Comparison of ENCODE assay signal across 8 cellular contexts in the genomic region with DNA sequence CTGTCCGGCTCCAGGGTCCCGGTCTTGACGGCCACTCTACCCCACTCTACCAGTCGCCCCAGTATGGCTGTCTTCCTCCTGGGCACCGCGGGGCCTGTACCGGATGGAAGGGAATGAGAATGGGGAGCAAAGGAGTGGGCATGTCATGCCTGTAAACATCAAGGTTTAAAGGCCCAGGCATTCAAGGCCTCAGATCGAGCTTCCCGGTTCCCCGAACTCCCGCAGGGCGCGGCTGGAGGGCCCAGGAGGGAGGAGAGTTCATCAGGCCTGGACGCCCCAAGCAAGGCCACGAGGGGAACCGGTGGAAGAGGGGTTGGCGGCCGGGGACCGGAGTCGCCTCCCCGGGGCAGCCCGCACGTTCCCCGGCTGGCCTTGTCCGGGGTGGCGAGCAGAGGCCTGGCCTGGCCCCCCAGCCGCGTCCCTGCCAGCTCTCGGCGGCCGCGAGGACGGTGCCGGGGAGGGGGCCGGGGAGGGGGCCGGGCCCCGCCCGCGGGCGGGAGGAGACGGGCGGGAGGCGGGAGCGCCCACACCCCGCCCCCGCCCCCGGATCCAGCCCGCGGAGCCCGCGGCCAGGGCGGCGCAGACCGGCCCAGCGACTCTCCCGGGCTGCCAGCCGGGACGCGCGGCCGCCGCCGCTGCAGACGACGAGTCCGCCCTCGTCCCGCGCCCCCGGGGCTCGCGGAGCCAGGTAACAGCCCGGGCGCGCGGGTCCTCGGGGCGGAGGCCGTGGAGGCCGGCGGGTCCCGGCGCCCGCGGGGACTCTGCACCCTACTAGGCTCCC. TPM values are rescaled to one million over a fixed set of nuclear protein-coding genes. Genes with fewer than 3 reads are reported as not detected.
DNase-seq lines count a peak whose midpoint lies in the region; ATAC-seq and TF ChIP-seq lines count a peak whose summit lies in the region.

A gene with protein sequence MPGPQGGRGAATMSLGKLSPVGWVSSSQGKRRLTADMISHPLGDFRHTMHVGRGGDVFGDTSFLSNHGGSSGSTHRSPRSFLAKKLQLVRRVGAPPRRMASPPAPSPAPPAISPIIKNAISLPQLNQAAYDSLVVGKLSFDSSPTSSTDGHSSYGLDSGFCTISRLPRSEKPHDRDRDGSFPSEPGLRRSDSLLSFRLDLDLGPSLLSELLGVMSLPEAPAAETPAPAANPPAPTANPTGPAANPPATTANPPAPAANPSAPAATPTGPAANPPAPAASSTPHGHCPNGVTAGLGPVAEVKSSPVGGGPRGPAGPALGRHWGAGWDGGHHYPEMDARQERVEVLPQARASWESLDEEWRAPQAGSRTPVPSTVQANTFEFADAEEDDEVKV (plus strand): TSS at position 580 of the 781 bp plus-strand sequence. CDS start 5,870 bp downstream, outside the sequence.

- H3K36me3 Mint-ChIP-seq in CD4-positive, alpha-beta T cell (ENCODE audit: low read depth) = no peaks in the 10 kb centered on the region
- peaks cover 2% of the 10 kb centered on the region for H3K36me3 Mint-ChIP-seq in endodermal cell (ENCODE audit: low read depth)

- no peaks in the 10 kb centered on the region for H3K9me3 ChIP-seq in CD4-positive, alpha-beta T cell (ENCODE audit: control insufficient read depth, low read length)
- H3K9me3 ChIP-seq in Peyer's patch = no peaks in the 10 kb centered on the region
- H3K9me3 ChIP-seq in endodermal cell (ENCODE audit: control insufficient read depth, low read length) = no peaks in the 10 kb centered on the region
- no peaks in the 10 kb centered on the region for H3K9me3 ChIP-seq in thoracic aorta

- DNase-seq in CD4-positive, alpha-beta T cell = no peak
- DNase-seq in Peyer's patch (peak in 2 of 3 donors; percentile 75 to 83), endodermal cell (peak; percentile 85), medulla oblongata (ENCODE audit: extremely low spot score) (peak; percentile 76), thoracic aorta (ENCODE audit: low spot score) (no peak)

- H3K27me3 Mint-ChIP-seq in CD4-positive, alpha-beta T cell = peaks cover 69% of the 10 kb centered on the region
- H3K27me3 Mint-ChIP-seq in endodermal cell (ENCODE audit: insufficient read depth) = peaks cover 11% of the 10 kb centered on the region

- H3K9ac ChIP-seq in endodermal cell (ENCODE audit: extremely low read depth, low read length, poor library complexity, severe bottlenecking) = peak within 1 kb of the TSS; percentile 81

- CTCF ChIA-PET in CD4-positive, alpha-beta T cell (lab: Charles Lee) = no interaction called here

- 7 to 12% methylated on average over 13 to 85 of the region's 85 CpGs for WGBS in endodermal cell (ENCODE audit: insufficient coverage in 1 of 2, insufficient read length in 1 of 2), 2 experiments

- no peaks in the 10 kb centered on the region for H3K9me3 Mint-ChIP-seq in CD4-positive, alpha-beta T cell
- H3K9me3 Mint-ChIP-seq in endodermal cell = no peaks in the 10 kb centered on the region

- peak; percentile 23 to 71 for TF ChIP-seq POLR2A in Peyer's patch (IDR thresholded peaks at IDR 0.05)

- ATAC-seq in CD4-positive, alpha-beta T cell (ENCODE audit: poor library complexity) = peak; percentile 24
- ATAC-seq in thoracic aorta (ENCODE audit: insufficient number of reproducible peaks, low FRiP score, low read depth) (no peak), HG02588 (IDR thresholded peaks at IDR 0.05; ENCODE audit: unreplicated experiment) (no peak), GM18873 (IDR thresholded peaks at IDR 0.05; ENCODE audit: low FRiP score, unreplicated experiment) (no peak), GM21825 (IDR thresholded peaks at IDR 0.05; ENCODE audit: unreplicated experiment) (no peak)

- H3K4me3 ChIP-seq in Peyer's patch (peak within 1 kb of the TSS; percentile 59 to 77 (median 64)), endodermal cell (ENCODE audit: low read length) (peak within 1 kb of the TSS; percentile 85), thoracic aorta (peak within 1 kb of the TSS; percentile 95)

- H3K4me1 ChIP-seq in Peyer's patch (peaks cover 0 to 43% (median 25%) of the 10 kb centered on the region in 4 donors), endodermal cell (ENCODE audit: control insufficient read depth, insufficient read depth, low read length) (peaks cover 31% of the 10 kb centered on the region), thoracic aorta (ENCODE audit: control insufficient read depth in 1 of 2, low read depth in 2 of 2) (peaks cover 32 to 53% of the 10 kb centered on the region in 2 donors)

- peaks cover 21% of the 10 kb centered on the region for H3K4me1 Mint-ChIP-seq in CD4-positive, alpha-beta T cell (ENCODE audit: low read depth)
- H3K4me1 Mint-ChIP-seq in endodermal cell = peaks cover 53% of the 10 kb centered on the region

- H3K27ac Mint-ChIP-seq in CD4-positive, alpha-beta T cell = no peak within 1 kb of the TSS
- H3K27ac Mint-ChIP-seq in endodermal cell = peak within 1 kb of the TSS; percentile 90

- H3K36me3 ChIP-seq in Peyer's patch (no peaks in the 10 kb centered on the region), endodermal cell (ENCODE audit: control insufficient read depth, insufficient read depth, low read length) (peaks cover 16% of the 10 kb centered on the region), thoracic aorta (no peaks in the 10 kb centered on the region)

- intact Hi-C loops in CD4-positive, alpha-beta T cell (cut with DNase I, micrococcal nuclease) = no loop called here

- H3K27me3 ChIP-seq in CD4-positive, alpha-beta T cell (ENCODE audit: control insufficient read depth, insufficient read depth, low read length) = peaks cover 45% of the 10 kb centered on the region
- no peaks in the 10 kb centered on the region for H3K27me3 ChIP-seq in Peyer's patch
- no peaks in the 10 kb centered on the region for H3K27me3 ChIP-seq in endodermal cell (ENCODE audit: control insufficient read depth, insufficient read depth, low read length, poor library complexity, severe bottlenecking)
- no peaks in the 10 kb centered on the region for H3K27me3 ChIP-seq in thoracic aorta (replicated peaks; ENCODE audit: insufficient read depth)

- peak within 1 kb of the TSS; percentile 66 for H3K4me3 Mint-ChIP-seq in CD4-positive, alpha-beta T cell
- H3K4me3 Mint-ChIP-seq in endodermal cell = peak within 1 kb of the TSS; percentile 75

- no peak for TF ChIP-seq CTCF in CD4-positive, alpha-beta T cell (IDR thresholded peaks at IDR 0.05)
- no peak for TF ChIP-seq CTCF in Peyer's patch (IDR thresholded peaks at IDR 0.05)
- no peak for TF ChIP-seq CTCF in endodermal cell (conservative IDR thresholded peaks at IDR 0.05)
- no peak for TF ChIP-seq CTCF in thoracic aorta (IDR thresholded peaks at IDR 0.05)

- POLR2A ChIA-PET in CD4-positive, alpha-beta T cell (lab: Charles Lee) = no interaction called here

- H3K27ac ChIP-seq in CD4-positive, alpha-beta T cell (ENCODE audit: low read depth, low read length) = no peak within 1 kb of the TSS
- H3K27ac ChIP-seq in Peyer's patch = peak within 1 kb of the TSS; percentile 78 to 98 (median 96)
- peak within 1 kb of the TSS; percentile 68 for H3K27ac ChIP-seq in endodermal cell (ENCODE audit: low read depth, low read length)
- peak within 1 kb of the TSS; percentile 99 to 100 for H3K27ac ChIP-seq in thoracic aorta

RNA-seq across cellular contexts. Expression of the gene that starts here (rescaled TPM):
- not detected for total RNA-seq in CD4-positive, alpha-beta T cell
- total RNA-seq in Peyer's patch (10 to 100 TPM; 22.3 to 41.0 (median 34.7) TPM), endodermal cell (10 to 100 TPM; 45.0 to 45.1 TPM), thoracic aorta (100 to 1,000 TPM in 1 of 2 donors, 10 to 100 TPM in 1; 61.6 to 104 TPM)
- 22.1 TPM for polyA plus RNA-seq in endodermal cell (2013, experiment 1 of 2)
- 22.6 TPM for polyA plus RNA-seq in endodermal cell (2013, experiment 2 of 2)

Comparison
In these comparisons a context has a peak if more than half of its experiments do, and no peak if none do; other contexts are left out.
1. RNA of the gene that starts here (total RNA-seq): 61.6 to 104 TPM in thoracic aorta, 45.0 to 45.1 TPM in endodermal cell and 22.3 to 41.0 TPM in Peyer's patch; not detected in CD4-positive, alpha-beta T cell; every median in the first group is over 10 times any median in the second.
2. Peak in ATAC-seq in CD4-positive, alpha-beta T cell; RNA of the gene not detected or under 1 TPM.
3. DNase-seq: peak in Peyer's patch (2 of 3), endodermal cell (single experiment) and medulla oblongata (single experiment); none in CD4-positive, alpha-beta T cell (0 of 10) and thoracic aorta (single experiment).
4. Peak in every context shown above with its lines, with median percentiles within 50 percentile points of each other: H3K4me3 ChIP-seq.